Comparison of ENCODE assay signal across 1 cellular context in genomic region chr5:151023047-151023615, GRCh38.
TF ChIP-seq lines count a peak whose summit lies in the region.

No MANE protein-coding gene starts in this region.

TF ChIP-seq in K562, 482 proteins besides CTCF, POLR2A, EP300 and RAD21 (continued from another document and continues in another):
- TF ChIP-seq MGA (IDR thresholded peaks at IDR 0.05) (peak; percentile 80), COPS2 (conservative IDR thresholded peaks at IDR 0.05) (no peak), GATA2 (CRISPR knock-in tag; IDR thresholded peaks at IDR 0.05) (peak; percentile 53), EP400 (IDR thresholded peaks at IDR 0.05) (peak; percentile 67; the same call in 1 of the 2 replicates), ZNF134 (CRISPR knock-in tag; conservative IDR thresholded peaks at IDR 0.05) (no peak), KDM2B (CRISPR knock-in tag; IDR thresholded peaks at IDR 0.05) (no peak), CAMTA2 (CRISPR knock-in tag; conservative IDR thresholded peaks at IDR 0.05) (no peak), CCNT2 (IDR thresholded peaks at IDR 0.05; ENCODE audit: borderline replicate concordance, extremely low read depth, insufficient read length, low read depth, low read length) (no peak), TEAD4 (IDR thresholded peaks at IDR 0.05; ENCODE audit: low read length) (peak; percentile 59), TEAD4 (CRISPR knock-in tag; IDR thresholded peaks at IDR 0.05; ENCODE audit: borderline replicate concordance) (no peak), ZNF584 (CRISPR knock-in tag; IDR thresholded peaks at IDR 0.05; ENCODE audit: low read depth) (0 out of 2 replicates have a peak, but pooled peaks have one; percentile 24), CTBP1 (IDR thresholded peaks at IDR 0.05; ENCODE audit: borderline replicate concordance) (peak; percentile 58; the same call in 1 of the 2 replicates), ZNF644 (tag; IDR thresholded peaks at IDR 0.05; ENCODE audit: low read depth) (no peak), ZNF239 (CRISPR knock-in tag; IDR thresholded peaks at IDR 0.05) (no peak), HINFP (tag; conservative IDR thresholded peaks at IDR 0.05; ENCODE audit: low read depth) (no peak), JUND (IDR thresholded peaks at IDR 0.05; ENCODE audit: borderline replicate concordance, low read depth, low read length) (0 out of 2 replicates have a peak, but pooled peaks have one; percentile 14), JUND (tag; IDR thresholded peaks at IDR 0.05; ENCODE audit: borderline replicate concordance, low read depth, low read length) (0 out of 3 replicates have a peak, but pooled peaks have one; percentile 4), ZBTB7A (IDR thresholded peaks at IDR 0.05; ENCODE audit: borderline replicate concordance, control insufficient read depth, low read depth, low read length) (peak; percentile 44; the same call in 1 of the 2 replicates), RFX1 (IDR thresholded peaks at IDR 0.05) (no peak), MAFK (IDR thresholded peaks at IDR 0.05; ENCODE audit: low read length) (peak; percentile 43; the same call in 1 of the 2 replicates), NCOA1 (IDR thresholded peaks at IDR 0.05; ENCODE audit: low read depth) (peak; percentile 49; the same call in 1 of the 2 replicates), ZNF695 (CRISPR knock-in tag; IDR thresholded peaks at IDR 0.05) (no peak), HDAC1 (IDR thresholded peaks at IDR 0.05) (peak in 1 of 2 experiments; percentile 46; a peak in 2 of 4 replicates), MEF2D (tag; conservative IDR thresholded peaks at IDR 0.05; ENCODE audit: low read depth) (0 out of 2 replicates have a peak, but pooled peaks have one; percentile 28), HCFC1 (IDR thresholded peaks at IDR 0.05; ENCODE audit: low read depth, low read length) (no peak), NCOR1 (IDR thresholded peaks at IDR 0.05) (peak; percentile 74), ZNF274 (IDR thresholded peaks at IDR 0.05; ENCODE audit: borderline replicate concordance, low read depth, low read length) (no peak), CBFA2T3 (IDR thresholded peaks at IDR 0.05) (peak; percentile 86), ZKSCAN8 (CRISPR knock-in tag; IDR thresholded peaks at IDR 0.05) (peak; percentile 54; the same call in 1 of the 2 replicates), MTA2 (IDR thresholded peaks at IDR 0.05; ENCODE audit: low read depth) (0 out of 2 replicates have a peak, but pooled peaks have one; percentile 6), ZFP36 (IDR thresholded peaks at IDR 0.05; ENCODE audit: low read depth, low read length, partially characterized antibody) (peak; percentile 25), SMARCA4 (IDR thresholded peaks at IDR 0.05) (peak; percentile 52; the same call in 1 of the 2 replicates), ERF (CRISPR knock-in tag; IDR thresholded peaks at IDR 0.05) (0 out of 2 replicates have a peak, but pooled peaks have one; percentile 54), ZNF511 (CRISPR knock-in tag; IDR thresholded peaks at IDR 0.05) (0 out of 2 replicates have a peak, but pooled peaks have one; percentile 45), L3MBTL2 (IDR thresholded peaks at IDR 0.05) (peak; percentile 73)
- TF ChIP-seq, protein P1, sequence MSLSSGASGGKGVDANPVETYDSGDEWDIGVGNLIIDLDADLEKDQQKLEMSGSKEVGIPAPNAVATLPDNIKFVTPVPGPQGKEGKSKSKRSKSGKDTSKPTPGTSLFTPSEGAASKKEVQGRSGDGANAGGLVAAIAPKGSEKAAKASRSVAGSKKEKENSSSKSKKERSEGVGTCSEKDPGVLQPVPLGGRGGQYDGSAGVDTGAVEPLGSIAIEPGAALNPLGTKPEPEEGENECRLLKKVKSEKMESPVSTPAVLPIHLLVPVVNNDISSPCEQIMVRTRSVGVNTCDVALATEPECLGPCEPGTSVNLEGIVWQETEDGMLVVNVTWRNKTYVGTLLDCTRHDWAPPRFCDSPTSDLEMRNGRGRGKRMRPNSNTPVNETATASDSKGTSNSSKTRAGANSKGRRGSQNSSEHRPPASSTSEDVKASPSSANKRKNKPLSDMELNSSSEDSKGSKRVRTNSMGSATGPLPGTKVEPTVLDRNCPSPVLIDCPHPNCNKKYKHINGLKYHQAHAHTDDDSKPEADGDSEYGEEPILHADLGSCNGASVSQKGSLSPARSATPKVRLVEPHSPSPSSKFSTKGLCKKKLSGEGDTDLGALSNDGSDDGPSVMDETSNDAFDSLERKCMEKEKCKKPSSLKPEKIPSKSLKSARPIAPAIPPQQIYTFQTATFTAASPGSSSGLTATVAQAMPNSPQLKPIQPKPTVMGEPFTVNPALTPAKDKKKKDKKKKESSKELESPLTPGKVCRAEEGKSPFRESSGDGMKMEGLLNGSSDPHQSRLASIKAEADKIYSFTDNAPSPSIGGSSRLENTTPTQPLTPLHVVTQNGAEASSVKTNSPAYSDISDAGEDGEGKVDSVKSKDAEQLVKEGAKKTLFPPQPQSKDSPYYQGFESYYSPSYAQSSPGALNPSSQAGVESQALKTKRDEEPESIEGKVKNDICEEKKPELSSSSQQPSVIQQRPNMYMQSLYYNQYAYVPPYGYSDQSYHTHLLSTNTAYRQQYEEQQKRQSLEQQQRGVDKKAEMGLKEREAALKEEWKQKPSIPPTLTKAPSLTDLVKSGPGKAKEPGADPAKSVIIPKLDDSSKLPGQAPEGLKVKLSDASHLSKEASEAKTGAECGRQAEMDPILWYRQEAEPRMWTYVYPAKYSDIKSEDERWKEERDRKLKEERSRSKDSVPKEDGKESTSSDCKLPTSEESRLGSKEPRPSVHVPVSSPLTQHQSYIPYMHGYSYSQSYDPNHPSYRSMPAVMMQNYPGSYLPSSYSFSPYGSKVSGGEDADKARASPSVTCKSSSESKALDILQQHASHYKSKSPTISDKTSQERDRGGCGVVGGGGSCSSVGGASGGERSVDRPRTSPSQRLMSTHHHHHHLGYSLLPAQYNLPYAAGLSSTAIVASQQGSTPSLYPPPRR (CRISPR knock-in tag; IDR thresholded peaks at IDR 0.05; ENCODE audit: borderline replicate concordance) = no peak
- TF ChIP-seq, protein P2, sequence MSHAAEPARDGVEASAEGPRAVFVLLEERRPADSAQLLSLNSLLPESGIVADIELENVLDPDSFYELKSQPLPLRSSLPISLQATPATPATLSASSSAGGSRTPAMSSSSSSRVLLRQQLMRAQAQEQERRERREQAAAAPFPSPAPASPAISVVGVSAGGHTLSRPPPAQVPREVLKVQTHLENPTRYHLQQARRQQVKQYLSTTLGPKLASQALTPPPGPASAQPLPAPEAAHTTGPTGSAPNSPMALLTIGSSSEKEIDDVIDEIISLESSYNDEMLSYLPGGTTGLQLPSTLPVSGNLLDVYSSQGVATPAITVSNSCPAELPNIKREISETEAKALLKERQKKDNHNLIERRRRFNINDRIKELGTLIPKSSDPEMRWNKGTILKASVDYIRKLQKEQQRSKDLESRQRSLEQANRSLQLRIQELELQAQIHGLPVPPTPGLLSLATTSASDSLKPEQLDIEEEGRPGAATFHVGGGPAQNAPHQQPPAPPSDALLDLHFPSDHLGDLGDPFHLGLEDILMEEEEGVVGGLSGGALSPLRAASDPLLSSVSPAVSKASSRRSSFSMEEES (CRISPR knock-in tag; IDR thresholded peaks at IDR 0.05) = no peak
- TF ChIP-seq, protein P3, sequence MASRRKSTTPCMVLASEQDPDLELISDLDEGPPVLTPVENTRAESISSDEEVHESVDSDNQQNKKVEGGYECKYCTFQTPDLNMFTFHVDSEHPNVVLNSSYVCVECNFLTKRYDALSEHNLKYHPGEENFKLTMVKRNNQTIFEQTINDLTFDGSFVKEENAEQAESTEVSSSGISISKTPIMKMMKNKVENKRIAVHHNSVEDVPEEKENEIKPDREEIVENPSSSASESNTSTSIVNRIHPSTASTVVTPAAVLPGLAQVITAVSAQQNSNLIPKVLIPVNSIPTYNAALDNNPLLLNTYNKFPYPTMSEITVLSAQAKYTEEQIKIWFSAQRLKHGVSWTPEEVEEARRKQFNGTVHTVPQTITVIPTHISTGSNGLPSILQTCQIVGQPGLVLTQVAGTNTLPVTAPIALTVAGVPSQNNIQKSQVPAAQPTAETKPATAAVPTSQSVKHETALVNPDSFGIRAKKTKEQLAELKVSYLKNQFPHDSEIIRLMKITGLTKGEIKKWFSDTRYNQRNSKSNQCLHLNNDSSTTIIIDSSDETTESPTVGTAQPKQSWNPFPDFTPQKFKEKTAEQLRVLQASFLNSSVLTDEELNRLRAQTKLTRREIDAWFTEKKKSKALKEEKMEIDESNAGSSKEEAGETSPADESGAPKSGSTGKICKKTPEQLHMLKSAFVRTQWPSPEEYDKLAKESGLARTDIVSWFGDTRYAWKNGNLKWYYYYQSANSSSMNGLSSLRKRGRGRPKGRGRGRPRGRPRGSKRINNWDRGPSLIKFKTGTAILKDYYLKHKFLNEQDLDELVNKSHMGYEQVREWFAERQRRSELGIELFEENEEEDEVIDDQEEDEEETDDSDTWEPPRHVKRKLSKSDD (conservative IDR thresholded peaks at IDR 0.05; ENCODE audit: low read length) = no peak
